ENCODE assay signal across 18 cellular contexts in genomic region chr18:35942133-35942532, GRCh38.
DNase-seq lines count a peak whose midpoint lies in the region; ATAC-seq and TF ChIP-seq lines count a peak whose summit lies in the region.
"Had no signal": no experiment of that assay in that cellular context is flagged by ENCODE, and none has a peak within 500 bp of the region (broad histone marks: within the 10 kb centered on the region; RNA-seq: fewer than 3 reads in every experiment).

No MANE protein-coding gene starts in this region.

- no peak overlapping the region for H2BK5ac ChIP-seq in neuronal stem cell (ENCODE audit: low read length)

- peak overlapping the region; percentile 57 for H3K27ac Mint-ChIP-seq in WTC11
- H3K27ac Mint-ChIP-seq in stimulated activated naive B cell treated with anti-CD40 and anti-IgM and Interleukin-4, amounts not matched to agents 10 μg/mL and 1 μg/mL and 100 μg/mL, for 72 hours, result no peak overlapping the region
- H3K27ac Mint-ChIP-seq: B cell; CD8-positive, alpha-beta T cell had no signal

- peaks cover 0 to 23% (median 0%) of the 10 kb centered on the region in 3 experiments for H3K27me3 ChIP-seq in neuronal stem cell (ENCODE audit: control insufficient read depth in 3 of 3, insufficient read depth in 3 of 3, low read depth in 1 of 3, low read length in 3 of 3)
- H3K27me3 ChIP-seq: BLaER1 treated with 17β-estradiol and CSF1 and Interleukin-3, amounts not matched to agents 10 nM and 100 nM had no signal

- H2AFZ ChIP-seq in neuronal stem cell (ENCODE audit: low read length), result no peak overlapping the region

- H2BK15ac ChIP-seq in neuronal stem cell (ENCODE audit: low read length), result no peak overlapping the region

- no peak overlapping the region for H3K27ac ChIP-seq in neuronal stem cell (replicated peaks; ENCODE audit: low read length)
- H3K27ac ChIP-seq: BLaER1 treated with 17β-estradiol and CSF1 and Interleukin-3, amounts not matched to agents 10 nM and 100 nM had no signal

- H4K8ac ChIP-seq in neuronal stem cell (ENCODE audit: low read depth, low read length), result no peak overlapping the region

- peaks cover 2% of the 10 kb centered on the region for H3K9me3 Mint-ChIP-seq in WTC11
- H3K9me3 Mint-ChIP-seq in stimulated activated naive B cell treated with anti-CD40 and anti-IgM and Interleukin-4, amounts not matched to agents 10 μg/mL and 1 μg/mL and 100 μg/mL, for 72 hours, result peaks cover 0 to under 1% of the 10 kb centered on the region in 2 donors
- H3K9me3 Mint-ChIP-seq: CD8-positive, alpha-beta T cell had no signal

- POLR2A ChIA-PET in WTC11 (lab: Charles Lee), result no interaction called here

- no peaks in the 10 kb centered on the region for H3K79me1 ChIP-seq in neuronal stem cell (ENCODE audit: low read depth, low read length)

- no peak for ATAC-seq in WTC11
- no peak for ATAC-seq in stimulated activated naive B cell treated with anti-CD40 and anti-IgM and Interleukin-4, amounts not matched to agents 10 μg/mL and 1 μg/mL and 100 μg/mL, for 72 hours (replicated peaks)
- ATAC-seq: CD8-positive, alpha-beta T cell; GM12878 had no signal

- H2BK120ac ChIP-seq in neuronal stem cell (ENCODE audit: low read depth, low read length), result no peak overlapping the region

- H2AK5ac ChIP-seq in neuronal stem cell (ENCODE audit: low read depth, low read length), result no peak overlapping the region

- H3K4me3 ChIP-seq in neuronal stem cell (ENCODE audit: low read length in 2 of 2), result no peak overlapping the region
- H3K4me3 ChIP-seq: BLaER1 treated with 17β-estradiol and CSF1 and Interleukin-3, amounts not matched to agents 10 nM and 100 nM; GM12878 had no signal

- no peak overlapping the region for H4K91ac ChIP-seq in neuronal stem cell (ENCODE audit: low read depth, low read length, poor library complexity)

- H3K36me3 ChIP-seq in neuronal stem cell (replicated peaks in 1 of 2; ENCODE audit: control insufficient read depth in 2 of 2, insufficient read depth in 2 of 2, low read length in 2 of 2), result no peaks in the 10 kb centered on the region
- H3K36me3 ChIP-seq: BLaER1 treated with 17β-estradiol and CSF1 and Interleukin-3, amounts not matched to agents 10 nM and 100 nM had no signal

- TF ChIP-seq CTCF in WTC11 (IDR thresholded peaks at IDR 0.05), result no peak

- peak overlapping the region; percentile 42 for H3K18ac ChIP-seq in neuronal stem cell (ENCODE audit: low read length)

- no peak overlapping the region for H3K9ac ChIP-seq in neuronal stem cell (ENCODE audit: low read depth, low read length, poor library complexity)
- H3K9ac ChIP-seq: BLaER1 treated with 17β-estradiol and CSF1 and Interleukin-3, amounts not matched to agents 10 nM and 100 nM had no signal

- CTCF ChIA-PET in WTC11 (lab: Charles Lee), result interaction anchor here (1.2 to 4.5 kb wide), 2 partner anchors 8 to 186 kb away, joined by 4 to 39 read pairs; no protein-coding TSS in a partner anchor

- H3K4ac ChIP-seq in neuronal stem cell (ENCODE audit: low read length), result no peak overlapping the region

- H3K4me2 ChIP-seq in neuronal stem cell (ENCODE audit: insufficient read depth, low read length, poor library complexity, severe bottlenecking), result no peak overlapping the region
- H3K4me2 ChIP-seq: BLaER1 treated with 17β-estradiol and CSF1 and Interleukin-3, amounts not matched to agents 10 nM and 100 nM had no signal

- H2BK12ac ChIP-seq in neuronal stem cell (ENCODE audit: low read length), result no peak overlapping the region

- H3K23ac ChIP-seq in neuronal stem cell (ENCODE audit: low read depth, low read length, poor library complexity), result no peak overlapping the region

- no peak overlapping the region for H3K14ac ChIP-seq in neuronal stem cell (ENCODE audit: low read length)

- DNase-seq in NCI-H2227 (lab: John Stamatoyannopoulos, UW; ENCODE audit: unreplicated experiment) (peak; percentile 67), NCI-H2227 treated with DMSO at 0.1 percent for 48 hours (lab: John Stamatoyannopoulos, UW) (no peak), WTC11 (ENCODE audit: low spot score) (no peak), neuronal stem cell (ENCODE audit: low spot score) (no peak), hypothalamus (lab: John Stamatoyannopoulos, UW) (no peak), D341Med (ENCODE audit: low spot score) (no peak), NCI-H345 (lab: John Stamatoyannopoulos, UW) (no peak)
- no peak for DNase-seq in stimulated activated naive B cell treated with anti-CD40 and anti-IgM and Interleukin-4, amounts not matched to agents 10 μg/mL and 1 μg/mL and 100 μg/mL, for 72 hours
- DNase-seq: Calu3; CD8-positive, alpha-beta T cell; DMS 273 treated with DMSO at 0.1 percent for 48 hours; DMS53; DND-41; EL; H7 had no signal

- H3K4me1 Mint-ChIP-seq in WTC11, result peaks cover 32% of the 10 kb centered on the region
- no peaks in the 10 kb centered on the region for H3K4me1 Mint-ChIP-seq in stimulated activated naive B cell treated with anti-CD40 and anti-IgM and Interleukin-4, amounts not matched to agents 10 μg/mL and 1 μg/mL and 100 μg/mL, for 72 hours
- H3K4me1 Mint-ChIP-seq: B cell had no signal

- no peaks in the 10 kb centered on the region for H3K9me3 ChIP-seq in neuronal stem cell (replicated peaks in 1 of 2; ENCODE audit: control insufficient read depth in 2 of 2, insufficient read depth in 1 of 2, low read depth in 1 of 2, low read length in 2 of 2)
- H3K9me3 ChIP-seq: BLaER1 treated with 17β-estradiol and CSF1 and Interleukin-3, amounts not matched to agents 10 nM and 100 nM had no signal

- H3K4me1 ChIP-seq in neuronal stem cell (ENCODE audit: control insufficient read depth in 2 of 2, insufficient read depth in 1 of 2, low read depth in 1 of 2, low read length in 2 of 2), result peaks cover 0 to 2% of the 10 kb centered on the region in 2 donors

- H3K4me3 Mint-ChIP-seq in WTC11, result no peak overlapping the region
- no peak overlapping the region for H3K4me3 Mint-ChIP-seq in stimulated activated naive B cell treated with anti-CD40 and anti-IgM and Interleukin-4, amounts not matched to agents 10 μg/mL and 1 μg/mL and 100 μg/mL, for 72 hours
- H3K4me3 Mint-ChIP-seq: B cell; CD8-positive, alpha-beta T cell had no signal

- H3K27me3 Mint-ChIP-seq in WTC11 (ENCODE audit: low read depth), result no peaks in the 10 kb centered on the region
- peaks cover 22 to 23% of the 10 kb centered on the region in 2 donors for H3K27me3 Mint-ChIP-seq in stimulated activated naive B cell treated with anti-CD40 and anti-IgM and Interleukin-4, amounts not matched to agents 10 μg/mL and 1 μg/mL and 100 μg/mL, for 72 hours

- H3K36me3 Mint-ChIP-seq in WTC11, result peaks cover 51% of the 10 kb centered on the region
- no peaks in the 10 kb centered on the region for H3K36me3 Mint-ChIP-seq in stimulated activated naive B cell treated with anti-CD40 and anti-IgM and Interleukin-4, amounts not matched to agents 10 μg/mL and 1 μg/mL and 100 μg/mL, for 72 hours
- H3K36me3 Mint-ChIP-seq: CD8-positive, alpha-beta T cell had no signal

TF ChIP-seq in WTC11, 78 proteins besides CTCF, POLR2A, EP300 and RAD21:
- TF ChIP-seq ZNF219 (CRISPR knock-in tag; IDR thresholded peaks at IDR 0.05; ENCODE audit: borderline replicate concordance), result no peak
- no peak for TF ChIP-seq CREB1 (CRISPR knock-in tag; IDR thresholded peaks at IDR 0.05)
- no peak for TF ChIP-seq KAT7 (CRISPR knock-in tag; IDR thresholded peaks at IDR 0.05; ENCODE audit: borderline replicate concordance)
- no peak for TF ChIP-seq E2F4 (CRISPR knock-in tag; IDR thresholded peaks at IDR 0.05; ENCODE audit: borderline replicate concordance, low read depth)
- no peak for TF ChIP-seq ZNF532 (CRISPR knock-in tag; IDR thresholded peaks at IDR 0.05; ENCODE audit: borderline replicate concordance)
- TF ChIP-seq NFYB (CRISPR knock-in tag; conservative IDR thresholded peaks at IDR 0.05; ENCODE audit: low read depth), result no peak
TF ChIP-seq in WTC11: peak in this region for 0.
